Comparison of ENCODE assay signal across 3 cellular contexts in genomic region chr7:133326745-133327144, GRCh38.
DNase-seq lines count a peak whose midpoint lies in the region; ATAC-seq, FAIRE-seq and TF ChIP-seq lines count a peak whose summit lies in the region.
"Not testable (repeated sequence)": the region's sequence is repeated elsewhere in the genome, so short reads cannot be mapped to it uniquely, and the experiment has no call there.

No MANE protein-coding gene starts in this region.

- not testable (repeated sequence) for H3K4me3 Mint-ChIP-seq in chondrocyte (ENCODE audit: unreplicated experiment)

- not testable (repeated sequence) for H3K4me3 ChIP-seq in kidney (ENCODE audit: low read length in 2 of 2); HepG2 (replicated peaks in 1 of 3; ENCODE audit: insufficient read depth in 1 of 3, low read depth in 2 of 3, low read length in 3 of 3)

- not testable (repeated sequence) for H3K27ac ChIP-seq in kidney (ENCODE audit: low read depth in 2 of 2, low read length in 2 of 2); HepG2 (ENCODE audit: extremely low read length, insufficient read depth, low read length)

- H3K27me3 Mint-ChIP-seq in chondrocyte (ENCODE audit: low read depth): not testable (repeated sequence)

- H3K79me2 ChIP-seq in HepG2 (ENCODE audit: insufficient read depth, low read length): not testable (repeated sequence)

- peak; percentile 56 for DNase-seq in chondrocyte (ENCODE audit: low spot score)
- DNase-seq in kidney: peak; percentile 52
- DNase-seq in HepG2 (ENCODE audit: low spot score): not testable (repeated sequence)

- CTCF ChIA-PET in HepG2 (lab: Yijun Ruan, JAX; ENCODE audit: low intra/inter-chr PET ratio, low total read pairs): not testable (repeated sequence)

- TF ChIP-seq POLR2A in HepG2 (IDR thresholded peaks at IDR 0.05; ENCODE audit: insufficient read depth in 1 of 2, low read depth in 2 of 2, low read length in 2 of 2): not testable (repeated sequence)

- not testable (repeated sequence) for TF ChIP-seq EP300 in HepG2 (IDR thresholded peaks at IDR 0.05; ENCODE audit: low read depth in 2 of 2, low read length in 2 of 2); HepG2 (CRISPR knock-in tag; IDR thresholded peaks at IDR 0.05; ENCODE audit: borderline replicate concordance)

- not testable (repeated sequence) for H3K4me2 ChIP-seq in HepG2 (ENCODE audit: low read depth, low read length)

- FAIRE-seq in kidney (lab: Jason Lieb, UNC); HepG2 (lab: Jason Lieb, UNC): not testable (repeated sequence)

- in situ Hi-C loops in HepG2 (cut with HindIII; ENCODE audit: extremely low pct_ligation_motif_present, low pct_unique_long_range_greater_than_20kb): not testable (repeated sequence)

- not testable (repeated sequence) for H2AFZ ChIP-seq in HepG2 (ENCODE audit: low read length)

- intact Hi-C loops in kidney (cut with DNase I); HepG2 (cut with micrococcal nuclease; ENCODE audit: unreplicated experiment): not testable (repeated sequence)

- not testable (repeated sequence) for H3K9me3 ChIP-seq in kidney (ENCODE audit: control insufficient read depth in 1 of 2, low read length in 2 of 2); HepG2 (ENCODE audit: low read length)

- not testable (repeated sequence) for ATAC-seq in HepG2

- H3K4me1 Mint-ChIP-seq in chondrocyte (ENCODE audit: low read depth): not testable (repeated sequence)

- not testable (repeated sequence) for H3K27me3 ChIP-seq in HepG2 (ENCODE audit: control insufficient read depth in 1 of 2, insufficient read depth in 2 of 2, low read length in 2 of 2)

- not testable (repeated sequence) for H3K27ac Mint-ChIP-seq in chondrocyte (ENCODE audit: unreplicated experiment)

- peaks cover 44% of the 10 kb centered on the region for H3K36me3 Mint-ChIP-seq in chondrocyte (ENCODE audit: low read depth)

- not testable (repeated sequence) for H4K20me1 ChIP-seq in HepG2 (ENCODE audit: insufficient read depth, low read length)

- not testable (repeated sequence) for H3K36me3 ChIP-seq in kidney (ENCODE audit: control insufficient read depth in 1 of 2, insufficient read depth in 2 of 2, low read length in 2 of 2); HepG2 (replicated peaks in 1 of 2; ENCODE audit: control insufficient read depth in 1 of 2, insufficient read depth in 2 of 2, low read length in 2 of 2)

- POLR2A ChIA-PET in HepG2 (lab: Yijun Ruan, JAX): not testable (repeated sequence)

- not testable (repeated sequence) for H3K9ac ChIP-seq in kidney (ENCODE audit: low read length in 2 of 2); HepG2 (ENCODE audit: insufficient read depth, low read depth, low read length)

- 93% methylated on average over 3 of the region's 8 CpGs for WGBS in HepG2 (ENCODE audit: low lambda C conversion rate)

- peaks cover 36% of the 10 kb centered on the region for H3K9me3 Mint-ChIP-seq in chondrocyte (ENCODE audit: low read depth)

- not testable (repeated sequence) for H3K4me1 ChIP-seq in kidney (ENCODE audit: control insufficient read depth in 1 of 2, insufficient read depth in 1 of 2, low read depth in 1 of 2, low read length in 2 of 2)
- peaks cover 18% of the 10 kb centered on the region for H3K4me1 ChIP-seq in HepG2 (ENCODE audit: insufficient read depth, low read length)

- TF ChIP-seq RAD21 in HepG2 (CRISPR knock-in tag; IDR thresholded peaks at IDR 0.05): not testable (repeated sequence)

- TF ChIP-seq CTCF in chondrocyte (IDR thresholded peaks at IDR 0.05); kidney (IDR thresholded peaks at IDR 0.05; ENCODE audit: borderline replicate concordance, extremely low read depth, insufficient read depth); HepG2 (CRISPR knock-in tag; IDR thresholded peaks at IDR 0.05): not testable (repeated sequence)

- BruUV-seq in HepG2 (replicated peaks; lab: Mats Ljungman, UMichigan): not testable (repeated sequence)

TF ChIP-seq in HepG2, 621 proteins besides CTCF, POLR2A, EP300 and RAD21:
- 0 out of 2 replicates have a peak, but pooled peaks have one; percentile 10 for TF ChIP-seq ZNF687 (CRISPR knock-in tag; IDR thresholded peaks at IDR 0.05)
TF ChIP-seq in HepG2: peak in this region for 1; not testable (repeated sequence) for 620.
